Comparison of ENCODE assay signal across 8 cellular contexts in genomic region chr11:535519-536454, GRCh38. TPM values are rescaled to one million over a fixed set of nuclear protein-coding genes. Genes with fewer than 3 reads are reported as not detected.
DNase-seq lines count a peak whose midpoint lies in the region; ATAC-seq and TF ChIP-seq lines count a peak whose summit lies in the region.

Gene HRAS, minus strand, starts transcription at chr11:535576.

- H3K27me3 ChIP-seq in Panc1 (ENCODE audit: control insufficient read depth, insufficient read depth, low read length), result no peaks in the 10 kb centered on the region

- no peaks in the 10 kb centered on the region for H3K9me3 ChIP-seq in Panc1 (ENCODE audit: control insufficient read depth, insufficient read depth, low read depth, low read length)

- POLR2A ChIA-PET in Panc1 (lab: Charles Lee), result interaction anchor here (0.6 to 1.0 kb wide), 3 partner anchors 17 to 169 kb away, joined by 3 to 11 read pairs (median 3); no protein-coding TSS in a partner anchor

- H3K36me3 Mint-ChIP-seq in activated T-cell treated with anti-CD3 and anti-CD28 coated beads, Interleukin-2, amount 50 U/mL, for 4 hours (ENCODE audit: insufficient read depth), result peaks cover 2% of the 10 kb centered on the region

- intact Hi-C loops in Panc1 (cut with micrococcal nuclease; ENCODE audit: unreplicated experiment), result no loop called here

- CTCF ChIA-PET in Panc1 (lab: Charles Lee), result interaction anchor here (0.6 to 0.8 kb wide), 4 partner anchors 17 to 1847 kb away, joined by 3 to 4 read pairs (median 3); no protein-coding TSS in a partner anchor

- peaks cover 22% of the 10 kb centered on the region for H3K4me1 Mint-ChIP-seq in activated T-cell treated with anti-CD3 and anti-CD28 coated beads, Interleukin-2, amount 50 U/mL, for 4 hours (ENCODE audit: low read depth)

- no peaks in the 10 kb centered on the region for H3K27me3 Mint-ChIP-seq in activated T-cell treated with anti-CD3 and anti-CD28 coated beads, Interleukin-2, amount 50 U/mL, for 4 hours (ENCODE audit: low read depth)

- no peaks in the 10 kb centered on the region for H3K9me3 Mint-ChIP-seq in activated T-cell treated with anti-CD3 and anti-CD28 coated beads, Interleukin-2, amount 50 U/mL, for 4 hours

- peaks cover 35% of the 10 kb centered on the region for H3K4me1 ChIP-seq in Panc1 (ENCODE audit: control insufficient read depth, insufficient read depth, low read length)

- peak within 1 kb of the TSS; percentile 90 for H3K4me3 Mint-ChIP-seq in activated T-cell treated with anti-CD3 and anti-CD28 coated beads, Interleukin-2, amount 50 U/mL, for 4 hours

- DNase-seq in DMS114 treated with DMSO at 0.1 percent for 48 hours (lab: John Stamatoyannopoulos, UW; ENCODE audit: unreplicated experiment) (peak; percentile 59), KBM-7 (peak; percentile 93), Panc1 (ENCODE audit: low read depth, low spot score) (peak; percentile 68), myocyte (ENCODE audit: low read depth) (peak; percentile 93)
- DNase-seq in activated T-cell treated with anti-CD3 and anti-CD28 coated beads, Interleukin-2, amount 50 U/mL, for 4 hours, result peak; percentile 94
- DNase-seq in stimulated activated CD8-positive, alpha-beta memory T cell treated with anti-CD3 and anti-CD28 coated beads, Interleukin-7, amount 100 ng/mL, for 4 hours (ENCODE audit: low read depth in 2 of 2), result peak; percentile 86 to 93

- ATAC-seq in GM21619 (IDR thresholded peaks at IDR 0.05; ENCODE audit: unreplicated experiment) (peak; percentile 63), Panc1 (peak; percentile 83), esophagus mucosa (peak; percentile 81)
- ATAC-seq in activated T-cell treated with anti-CD3 and anti-CD28 coated beads, Interleukin-2, amount 50 U/mL, for 4 hours, result peak; percentile 89 to 92

- no peak for TF ChIP-seq CTCF in Panc1 (IDR thresholded peaks at IDR 0.05)

- peaks cover 3% of the 10 kb centered on the region; the same call in 1 of the 2 replicates for H3K36me3 ChIP-seq in Panc1 (ENCODE audit: control insufficient read depth, insufficient read depth, low read length)

- in situ Hi-C loops in KBM-7 (cut with MboI; ENCODE audit: low pct_unique_long_range_greater_than_20kb, low sequenced_read_pairs) (no loop called here), Panc1 (cut with HindIII; ENCODE audit: low pct_unique_long_range_greater_than_20kb, low sequenced_read_pairs) (no loop called here)

- peak within 1 kb of the TSS; percentile 69 to 90 for H3K4me3 ChIP-seq in Panc1 (ENCODE audit: low read depth in 2 of 2, low read length in 2 of 2)

- peak within 1 kb of the TSS; percentile 79 for H3K27ac ChIP-seq in Panc1 (ENCODE audit: low read length)

- BruUV-seq in Panc1 (replicated peaks; lab: Mats Ljungman, UMichigan), result no TSS peak

RNA-seq across cellular contexts. Expression of gene HRAS, which starts in this region (rescaled TPM):
- total RNA-seq in Panc1 (2021; ENCODE audit: unreplicated experiment) (175 TPM), esophagus mucosa (118 TPM), myocyte (37.9 and 66.0 TPM in 2 replicates)
- polyA plus RNA-seq in Panc1 (2012; ENCODE audit: insufficient read length), result 310 TPM
- 100 to 1,000 TPM in 1 of 3 donors, 10 to 100 TPM in 2; 92.2 to 108 (median 95.0) TPM for total RNA-seq in activated T-cell treated with anti-CD3 and anti-CD28 coated beads, Interleukin-2, amount 50 U/mL, for 4 hours
- 124 TPM for polyA plus RNA-seq in myocyte (2012)

Comparison
In these comparisons a context has a peak if more than half of its experiments do, and no peak if none do; other contexts are left out.
1. Peak in every context shown above with its lines: DNase-seq, ATAC-seq, H3K4me3 ChIP-seq and H3K27ac ChIP-seq.